In genomic region chr9:85898288-85898802, GRCh38 we compare ENCODE assay signal across 17 cellular contexts. TPM values are rescaled to one million over a fixed set of nuclear protein-coding genes. Genes with fewer than 3 reads are reported as not detected.
DNase-seq lines count a peak whose midpoint lies in the region; TF ChIP-seq lines count a peak whose summit lies in the region.
"Had no signal": no experiment of that assay in that cellular context is flagged by ENCODE, and none has a peak within 500 bp of the region (broad histone marks: within the 10 kb centered on the region; RNA-seq: fewer than 3 reads in every experiment).

No MANE protein-coding gene starts in this region.

- no peaks in the 10 kb centered on the region for H3K9me2 ChIP-seq in GM23248 (ENCODE audit: insufficient read depth)

- H3K27me3 ChIP-seq in trophoblast cell (ENCODE audit: insufficient read depth, low read length) (no peaks in the 10 kb centered on the region), left ventricle myocardium inferior (ENCODE audit: low read depth) (no peaks in the 10 kb centered on the region), GM23248 (replicated peaks; ENCODE audit: insufficient read depth) (no peaks in the 10 kb centered on the region), thyroid gland (no peaks in the 10 kb centered on the region)
- H3K27me3 ChIP-seq: BLaER1 had no signal

- no peak overlapping the region for H2AK5ac ChIP-seq in trophoblast cell (ENCODE audit: low read length)

- TF ChIP-seq POLR2A in erythroblast (IDR thresholded peaks at IDR 0.05; ENCODE audit: low read length): no peak
- TF ChIP-seq POLR2A in thyroid gland (IDR thresholded peaks at IDR 0.05): no peak

- H4K20me1 ChIP-seq in GM23248 (ENCODE audit: insufficient read depth): no peaks in the 10 kb centered on the region
- H4K20me1 ChIP-seq: BLaER1 had no signal

- no CpG with 5 or more reads among the region's 7 CpGs for WGBS in trophoblast cell (ENCODE audit: extremely low coverage, insufficient coverage, insufficient read length)
- WGBS in GM23248 (ENCODE audit: low coverage in 1 of 2, low lambda C conversion rate in 2 of 2, missing lambda C conversion rate in 2 of 2), 2 experiments: 86 to 90% methylated on average over 7 of the region's 7 CpGs
- 89% methylated on average over 7 of the region's 7 CpGs for WGBS in thyroid gland, 2 donors

- in situ Hi-C loops in GM23248 (cut with MboI): no loop called here

- no peak overlapping the region for H4K12ac ChIP-seq in trophoblast cell (ENCODE audit: low read depth, low read length)

- H3K4me1 ChIP-seq in trophoblast cell (ENCODE audit: control insufficient read depth in 1 of 2, insufficient read depth in 2 of 2, low read length in 2 of 2) (no peaks in the 10 kb centered on the region), left ventricle myocardium inferior (no peaks in the 10 kb centered on the region), GM23248 (ENCODE audit: insufficient read depth) (no peaks in the 10 kb centered on the region), thyroid gland (no peaks in the 10 kb centered on the region)
- H3K4me1 ChIP-seq: BLaER1, HAP-1 had no signal

- DNase-seq in EL (peak; percentile 32), OCI-M1 (lab: John Stamatoyannopoulos, UW) (peak; percentile 47), erythroblast (lab: John Stamatoyannopoulos, UW) (peak; percentile 26 to 67), trophoblast cell (peak; percentile 71 to 76), left ventricle myocardium inferior (no peak), GM23248 (no peak), thyroid gland (no peak)
- DNase-seq: CD8-positive, alpha-beta T cell; NCI-H1105; NCI-H1694; NCI-H2081 treated with DMSO at 0.1 percent for 48 hours; NK-92 treated with Interleukin-12 subunit alpha and Interleukin-12 subunit beta, amount 100 ng/mL, for 24 hours; SHP77 had no signal

- H3K18ac ChIP-seq in trophoblast cell (ENCODE audit: low read length): no peak overlapping the region

- TF ChIP-seq CTCF in left ventricle myocardium inferior (IDR thresholded peaks at IDR 0.05; ENCODE audit: borderline replicate concordance) (no peak), thyroid gland (IDR thresholded peaks at IDR 0.05) (no peak)

- H2AFZ ChIP-seq in trophoblast cell (ENCODE audit: insufficient read depth, low read length, poor library complexity) (no peak overlapping the region), GM23248 (no peak overlapping the region)

- no peak overlapping the region for H2BK120ac ChIP-seq in trophoblast cell (ENCODE audit: insufficient read depth, low read length, poor library complexity)

- no peaks in the 10 kb centered on the region for H3F3A ChIP-seq in GM23248 (ENCODE audit: insufficient read depth)

- H3K79me2 ChIP-seq in trophoblast cell (ENCODE audit: control insufficient read depth, insufficient read depth, low read length, poor library complexity) (no peaks in the 10 kb centered on the region), GM23248 (ENCODE audit: insufficient read depth) (no peaks in the 10 kb centered on the region)

- H3K23ac ChIP-seq in trophoblast cell (ENCODE audit: low read length): no peak overlapping the region

- no peaks in the 10 kb centered on the region for H3K79me1 ChIP-seq in trophoblast cell (ENCODE audit: low read length)

- H3K9me3 ChIP-seq in trophoblast cell (ENCODE audit: insufficient read depth, low read depth, low read length) (no peaks in the 10 kb centered on the region), left ventricle myocardium inferior (replicated peaks) (no peaks in the 10 kb centered on the region), GM23248 (ENCODE audit: low read depth) (no peaks in the 10 kb centered on the region), thyroid gland (no peaks in the 10 kb centered on the region)
- H3K9me3 ChIP-seq: BLaER1, HAP-1 had no signal

- H2BK5ac ChIP-seq in trophoblast cell (ENCODE audit: low read depth, low read length, poor library complexity): no peak overlapping the region

- H4K8ac ChIP-seq in trophoblast cell (ENCODE audit: low read depth, low read length): no peak overlapping the region

- H4K91ac ChIP-seq in trophoblast cell (ENCODE audit: low read depth, low read length): no peak overlapping the region

- H3K36me3 ChIP-seq in trophoblast cell (ENCODE audit: control insufficient read depth in 1 of 2, insufficient read depth in 2 of 2, low read length in 2 of 2): no peaks in the 10 kb centered on the region
- H3K36me3 ChIP-seq in left ventricle myocardium inferior: peaks cover 10% of the 10 kb centered on the region
- no peaks in the 10 kb centered on the region for H3K36me3 ChIP-seq in GM23248 (ENCODE audit: low read depth)
- no peaks in the 10 kb centered on the region for H3K36me3 ChIP-seq in thyroid gland
- H3K36me3 ChIP-seq: BLaER1, HAP-1 had no signal

- H3K4me2 ChIP-seq in trophoblast cell (ENCODE audit: low read length) (no peak overlapping the region), GM23248 (ENCODE audit: unreplicated experiment) (no peak overlapping the region)
- H3K4me2 ChIP-seq: BLaER1 had no signal

- intact Hi-C loops in left ventricle myocardium inferior (cut with micrococcal nuclease) (no loop called here), thyroid gland (cut with DNase I) (no loop called here)

- H3K14ac ChIP-seq in trophoblast cell (ENCODE audit: low read length): no peak overlapping the region

- no peak overlapping the region for H3K4ac ChIP-seq in trophoblast cell (ENCODE audit: low read depth, low read length)

- H3K27ac ChIP-seq in trophoblast cell (ENCODE audit: low read depth, low read length): no peak overlapping the region
- no peak overlapping the region for H3K27ac ChIP-seq in left ventricle myocardium inferior (replicated peaks)
- no peak overlapping the region for H3K27ac ChIP-seq in GM23248
- no peak overlapping the region for H3K27ac ChIP-seq in thyroid gland
- H3K27ac ChIP-seq: BLaER1, SK-N-MC had no signal

- no peak overlapping the region for H3K4me3 ChIP-seq in trophoblast cell (ENCODE audit: low read depth, low read length)
- no peak overlapping the region for H3K4me3 ChIP-seq in left ventricle myocardium inferior
- no peak overlapping the region for H3K4me3 ChIP-seq in GM23248
- no peak overlapping the region for H3K4me3 ChIP-seq in thyroid gland (replicated peaks in 1 of 3)
- H3K4me3 ChIP-seq: BLaER1, GM12878, HAP-1, SK-N-MC had no signal

- H3K9ac ChIP-seq in trophoblast cell (ENCODE audit: low read length): no peak overlapping the region
- no peak overlapping the region for H3K9ac ChIP-seq in GM23248
- H3K9ac ChIP-seq: BLaER1 had no signal

- H2BK12ac ChIP-seq in trophoblast cell (ENCODE audit: low read length): no peak overlapping the region

RNA-seq across cellular contexts. Expression of gene NAA35, which starts 42.6 kb away (rescaled TPM):
- polyA plus RNA-seq in trophoblast cell (2013): 29.7 and 30.0 TPM in 2 replicates
- total RNA-seq in left ventricle myocardium inferior (17.9 TPM), thyroid gland (10 to 100 TPM; 23.2 to 31.1 (median 26.2) TPM)
- total RNA-seq in GM23248 (2014; rRNA removed; shearing (Covaris generic)): 18.5 and 19.7 TPM in 2 replicates
- polyA plus RNA-seq in GM23248 (2016; fragmentation: Nextera tagmentation; extraction: Ambion mirVana): 21.5 and 22.0 TPM in 2 replicates

Comparison
In these comparisons a context has a peak if more than half of its experiments do, and no peak if none do; other contexts are left out.
1. DNase-seq: peak in EL (single experiment), OCI-M1 (single experiment), erythroblast (2 of 2) and trophoblast cell (2 of 2); none in left ventricle myocardium inferior (single experiment), GM23248 (single experiment) and thyroid gland (0 of 2).